9 cellular contexts compared by ENCODE assay signal in the genomic region with DNA sequence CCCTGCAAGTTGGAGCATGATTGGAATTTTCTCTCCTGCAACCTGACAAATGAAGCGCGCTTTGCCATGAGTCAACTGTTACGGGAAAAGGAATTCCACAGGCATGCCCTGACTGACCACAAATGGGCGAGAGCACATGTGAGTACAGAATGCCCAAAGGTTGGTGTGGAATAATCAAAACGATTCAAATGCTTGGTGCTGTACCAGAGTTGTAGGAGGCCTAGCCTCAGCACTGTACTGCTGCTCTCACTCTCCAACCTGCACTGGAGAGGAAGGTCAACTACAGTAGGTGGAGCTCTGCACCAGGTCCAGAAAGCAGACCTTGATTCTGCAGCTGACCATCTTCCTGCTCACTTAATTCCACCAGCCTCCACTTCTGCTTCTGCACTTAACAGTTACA.
A peak's percentile ranks its signal among the peaks of the same experiment; 100 is the strongest.
DNase-seq lines count a peak whose midpoint lies in the region; ATAC-seq lines count a peak whose summit lies in the region.
"Had no signal": no experiment of that assay in that cellular context is flagged by ENCODE, and none has a peak within 500 bp of the region (broad histone marks: within the 10 kb centered on the region; RNA-seq: fewer than 3 reads in every experiment).

No MANE protein-coding gene starts in this region.

- ATAC-seq in GM19452 (IDR thresholded peaks at IDR 0.05; ENCODE audit: unreplicated experiment) (no peak), HG02798 (IDR thresholded peaks at IDR 0.05; ENCODE audit: poor library complexity, unreplicated experiment) (no peak)

- no peaks in the 10 kb centered on the region for H3K36me3 ChIP-seq in ACC112 (ENCODE audit: insufficient read depth, low read length)

- H3K4me3 ChIP-seq in ACC112 (ENCODE audit: low read depth, low read length) = no peak overlapping the region
- H3K4me3 ChIP-seq: skin epidermis had no signal

- H3K79me2 ChIP-seq in ACC112 (ENCODE audit: control insufficient read depth, insufficient read depth, low read length, unreplicated experiment) = no peaks in the 10 kb centered on the region

- no peak overlapping the region for H3K27ac ChIP-seq in ACC112 (ENCODE audit: low read depth, low read length)
- H3K27ac ChIP-seq: skin epidermis had no signal

- H3K4me1 ChIP-seq in ACC112 (ENCODE audit: control insufficient read depth, insufficient read depth, low read length, unreplicated experiment) = peaks cover 11% of the 10 kb centered on the region

- DNase-seq in HuH-7 (ENCODE audit: low spot score) (peak; percentile 17), amniotic epithelial cell (ENCODE audit: low read depth) (peak; percentile 89), islet precursor cell (peak; percentile 96), DMS79 treated with DMSO at 0.1 percent for 48 hours (lab: John Stamatoyannopoulos, UW) (no peak), GF-D8 (lab: John Stamatoyannopoulos, UW) (no peak)

- peak overlapping the region; percentile 33 for H2AFZ ChIP-seq in ACC112 (ENCODE audit: low read length, unreplicated experiment)

- H3K27me3 ChIP-seq in ACC112 (ENCODE audit: insufficient read depth, low read length) = no peaks in the 10 kb centered on the region

Comparison
In these comparisons a context has a peak if more than half of its experiments do, and no peak if none do; other contexts are left out.
1. DNase-seq: peak in HuH-7 (single experiment), amniotic epithelial cell (single experiment) and islet precursor cell (single experiment); none in DMS79 treated with DMSO at 0.1 percent for 48 hours (single experiment) and GF-D8 (single experiment).